ENCODE assay signal across 24 cellular contexts in the genomic region with DNA sequence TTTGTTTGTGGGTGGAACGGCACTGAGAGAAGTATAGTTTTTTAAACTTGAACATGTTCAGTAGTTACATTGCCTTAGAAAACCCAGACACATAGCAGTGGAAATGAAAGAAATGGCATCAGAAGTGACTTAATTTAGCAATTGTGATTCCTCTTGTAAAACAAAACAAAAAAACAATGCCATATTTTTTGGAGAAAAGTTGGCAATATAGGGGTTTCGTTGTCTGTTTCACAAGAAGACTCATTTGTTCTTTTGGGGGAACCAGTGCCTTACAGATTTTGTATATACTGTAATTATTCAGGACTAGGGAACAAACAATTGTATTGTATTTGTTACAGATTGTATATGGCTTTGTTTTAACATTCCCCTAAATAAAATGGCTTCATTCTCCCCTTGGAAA.
"Had no signal": no experiment of that assay in that cellular context is flagged by ENCODE, and none has a peak within 500 bp of the region (broad histone marks: within the 10 kb centered on the region; RNA-seq: fewer than 3 reads in every experiment).

No MANE protein-coding gene starts in this region.

- H3K27ac ChIP-seq: coronary artery, lower lobe of right lung, neutrophil, pancreas, right lobe of liver, testis, tibial artery had no signal

- H3K27me3 ChIP-seq: neutrophil, pancreas, right lobe of liver, testis, tibial artery had no signal

- H3K4me1 ChIP-seq: lower lobe of right lung, pancreas, right lobe of liver, testis, tibial artery had no signal

- H3K4me3 Mint-ChIP-seq: effector memory CD8-positive, alpha-beta T cell; memory B cell; natural killer cell; stimulated activated naive B cell treated with anti-CD40 and anti-IgM and Interleukin-4, amounts not matched to agents 10 μg/mL and 1 μg/mL and 100 μg/mL, for 72 hours; stimulated activated naive CD8-positive, alpha-beta T cell treated with anti-CD3 and anti-CD28 coated beads, Interleukin-15, Interleukin-2, amounts not matched to agents 100 ng/mL and 50 ng/mL, for 24 hours; type B pancreatic cell had no signal

- H3K36me3 ChIP-seq: lower lobe of right lung, neutrophil, pancreas, right lobe of liver, tibial artery had no signal

- H3K27me3 Mint-ChIP-seq: progenitor cell of endocrine pancreas; stimulated activated naive CD8-positive, alpha-beta T cell treated with anti-CD3 and anti-CD28 coated beads, Interleukin-15, Interleukin-2, amounts not matched to agents 100 ng/mL and 50 ng/mL, for 24 hours had no signal

- ATAC-seq: effector memory CD8-positive, alpha-beta T cell; left ventricle myocardium superior; lower lobe of right lung; natural killer cell; right lobe of liver; stimulated activated naive B cell treated with anti-CD40 and anti-IgM and Interleukin-4, amounts not matched to agents 10 μg/mL and 1 μg/mL and 100 μg/mL, for 72 hours had no signal

- DNase-seq: dermis blood vessel endothelial cell; effector memory CD8-positive, alpha-beta T cell; hypothalamus; immature natural killer cell; islet precursor cell; kidney glomerular epithelial cell; left ventricle myocardium superior; lower lobe of right lung; natural killer cell; right lobe of liver; small intestine; stimulated activated CD4-positive, alpha-beta T cell treated with anti-CD3 and anti-CD28 coated beads, Interleukin-15, amount 100 ng/mL, for 24 hours; stimulated activated CD4-positive, alpha-beta T cell treated with anti-CD3 and anti-CD28 coated beads, Interleukin-2, amount 100 ng/mL, for 48 hours; stimulated activated naive B cell treated with anti-CD40 and anti-IgM and Interleukin-4, amounts not matched to agents 10 μg/mL and 1 μg/mL and 100 μg/mL, for 72 hours; testis; tibial artery had no signal

- H3K4me1 Mint-ChIP-seq: memory B cell had no signal

- H3K9me3 Mint-ChIP-seq: effector memory CD8-positive, alpha-beta T cell; memory B cell; natural killer cell; stimulated activated naive B cell treated with anti-CD40 and anti-IgM and Interleukin-4, amounts not matched to agents 10 μg/mL and 1 μg/mL and 100 μg/mL, for 72 hours; stimulated activated naive CD8-positive, alpha-beta T cell treated with anti-CD3 and anti-CD28 coated beads, Interleukin-15, Interleukin-2, amounts not matched to agents 100 ng/mL and 50 ng/mL, for 24 hours; type B pancreatic cell had no signal

- FAIRE-seq: endometrium, pancreas, small intestine had no signal

- H3K27ac Mint-ChIP-seq: effector memory CD8-positive, alpha-beta T cell; memory B cell; natural killer cell; progenitor cell of endocrine pancreas; stimulated activated naive B cell treated with anti-CD40 and anti-IgM and Interleukin-4, amounts not matched to agents 10 μg/mL and 1 μg/mL and 100 μg/mL, for 72 hours; type B pancreatic cell had no signal

- H3K4me3 ChIP-seq: coronary artery, lower lobe of right lung, pancreas, right lobe of liver, testis, tibial artery had no signal

- H3K9me3 ChIP-seq: lower lobe of right lung, neutrophil, pancreas, right lobe of liver, testis, tibial artery had no signal

- H3K36me3 Mint-ChIP-seq: memory B cell; natural killer cell; stimulated activated naive B cell treated with anti-CD40 and anti-IgM and Interleukin-4, amounts not matched to agents 10 μg/mL and 1 μg/mL and 100 μg/mL, for 72 hours had no signal
